In genomic region chr2:42493468-42493884, GRCh38 we compare ENCODE assay signal across 8 cellular contexts.
A peak's percentile ranks its signal among the peaks of the same experiment; 100 is the strongest.
DNase-seq lines count a peak whose midpoint lies in the region; TF ChIP-seq lines count a peak whose summit lies in the region.

No MANE protein-coding gene starts in this region.

- H3F3A ChIP-seq in OCI-LY1 (ENCODE audit: insufficient read depth, low read length), result peaks cover 8% of the 10 kb centered on the region; the same call in 1 of the 2 replicates

- H3K4me3 ChIP-seq in OCI-LY1 (ENCODE audit: low read depth, low read length, poor library complexity, severe bottlenecking) (peak overlapping the region; percentile 68), iPS DF 6.9 (ENCODE audit: low read length) (peak overlapping the region; percentile 71; the same call in 1 of the 2 replicates), tibial artery (peak overlapping the region; percentile 51 to 60)

- H3K36me3 ChIP-seq in OCI-LY1 (ENCODE audit: insufficient read depth, low read length) (no peaks in the 10 kb centered on the region), iPS DF 6.9 (ENCODE audit: control insufficient read depth, insufficient read depth, low read length) (no peaks in the 10 kb centered on the region), tibial artery (no peaks in the 10 kb centered on the region)

- peak overlapping the region; percentile 64 for H3K4me3 Mint-ChIP-seq in activated T-cell treated with anti-CD3 and anti-CD28 coated beads, Interleukin-2, amount 50 U/mL, for 24 hours

- H3K27me3 ChIP-seq in OCI-LY1 (ENCODE audit: insufficient read depth, low read length) (no peaks in the 10 kb centered on the region), iPS DF 6.9 (ENCODE audit: control insufficient read depth, insufficient read depth, low read length) (no peaks in the 10 kb centered on the region; the same call in 1 of the 2 replicates), tibial artery (peaks cover 4 to 45% of the 10 kb centered on the region in 2 donors)

- intact Hi-C loops in tibial artery (cut with DNase I; ENCODE audit: low total_unique reads), result no loop called here

- H3K9me2 ChIP-seq in OCI-LY1 (ENCODE audit: low read depth, low read length), result no peaks in the 10 kb centered on the region

- TF ChIP-seq CTCF in OCI-LY1 (IDR thresholded peaks at IDR 0.05; ENCODE audit: low read length) (no peak), tibial artery (IDR thresholded peaks at IDR 0.05) (no peak)

- no peak overlapping the region for H3K27ac Mint-ChIP-seq in activated T-cell treated with anti-CD3 and anti-CD28 coated beads, Interleukin-2, amount 50 U/mL, for 24 hours

- no peak overlapping the region for H3K27ac ChIP-seq in OCI-LY1 (ENCODE audit: low read depth, low read length, poor library complexity, severe bottlenecking)
- H3K27ac ChIP-seq in iPS DF 6.9 (ENCODE audit: low read length), result no peak overlapping the region
- no peak overlapping the region for H3K27ac ChIP-seq in tibial artery

- no peaks in the 10 kb centered on the region for H3K79me2 ChIP-seq in OCI-LY1 (ENCODE audit: insufficient read depth, low read length)

- no peaks in the 10 kb centered on the region for H4K20me1 ChIP-seq in OCI-LY1 (ENCODE audit: insufficient read depth, low read length)

- H3K9ac ChIP-seq in OCI-LY1 (ENCODE audit: low read length), result peak overlapping the region; percentile 86

- no CpG with 5 or more reads among the region's 59 CpGs for WGBS in iPS DF 6.9 (ENCODE audit: insufficient coverage, insufficient read length)

- DNase-seq in activated T-cell treated with anti-CD3 and anti-CD28 coated beads, Interleukin-2, amount 50 U/mL, for 24 hours, result no peak
- DNase-seq in activated T-cell treated with anti-CD3 and anti-CD28 coated beads, Interleukin-2, amount 50 U/mL, for 48 hours, result no peak
- DNase-seq in iPS DF 6.9 (ENCODE audit: low read depth, low spot score), result no peak
- no peak for DNase-seq in tibial artery
- DNase-seq in inferior parietal cortex (ENCODE audit: extremely low spot score), result no peak
- no peak for DNase-seq in islet precursor cell
- no peak for DNase-seq in SKM-1 treated with dmso at 0.1 percent for 144 hours (lab: John Stamatoyannopoulos, UW; ENCODE audit: unreplicated experiment)

- H3K4me1 Mint-ChIP-seq in activated T-cell treated with anti-CD3 and anti-CD28 coated beads, Interleukin-2, amount 50 U/mL, for 24 hours (ENCODE audit: low read depth), result peaks cover 17% of the 10 kb centered on the region

- no peaks in the 10 kb centered on the region for H3K9me3 Mint-ChIP-seq in activated T-cell treated with anti-CD3 and anti-CD28 coated beads, Interleukin-2, amount 50 U/mL, for 24 hours

- H3K4me2 ChIP-seq in OCI-LY1 (ENCODE audit: low read length), result peak overlapping the region; percentile 84

- H3K4me1 ChIP-seq in OCI-LY1 (ENCODE audit: insufficient read depth, low read length, severe bottlenecking), result peaks cover 48% of the 10 kb centered on the region
- no peaks in the 10 kb centered on the region; the same call in 1 of the 2 replicates for H3K4me1 ChIP-seq in iPS DF 6.9 (ENCODE audit: control insufficient read depth, insufficient read depth, low read length)
- peaks cover 0 to 27% (median 19%) of the 10 kb centered on the region in 4 donors for H3K4me1 ChIP-seq in tibial artery

- peaks cover 28% of the 10 kb centered on the region for H3K27me3 Mint-ChIP-seq in activated T-cell treated with anti-CD3 and anti-CD28 coated beads, Interleukin-2, amount 50 U/mL, for 24 hours

- no peaks in the 10 kb centered on the region for H3K36me3 Mint-ChIP-seq in activated T-cell treated with anti-CD3 and anti-CD28 coated beads, Interleukin-2, amount 50 U/mL, for 24 hours (ENCODE audit: low read depth)

- H2AFZ ChIP-seq in OCI-LY1 (ENCODE audit: low read length), result no peak overlapping the region

- no peaks in the 10 kb centered on the region for H3K9me3 ChIP-seq in OCI-LY1 (ENCODE audit: low read length)
- no peaks in the 10 kb centered on the region for H3K9me3 ChIP-seq in iPS DF 6.9 (ENCODE audit: control insufficient read depth, insufficient read depth, low read length)
- no peaks in the 10 kb centered on the region for H3K9me3 ChIP-seq in tibial artery
